8 cellular contexts compared by ENCODE assay signal in the genomic region with DNA sequence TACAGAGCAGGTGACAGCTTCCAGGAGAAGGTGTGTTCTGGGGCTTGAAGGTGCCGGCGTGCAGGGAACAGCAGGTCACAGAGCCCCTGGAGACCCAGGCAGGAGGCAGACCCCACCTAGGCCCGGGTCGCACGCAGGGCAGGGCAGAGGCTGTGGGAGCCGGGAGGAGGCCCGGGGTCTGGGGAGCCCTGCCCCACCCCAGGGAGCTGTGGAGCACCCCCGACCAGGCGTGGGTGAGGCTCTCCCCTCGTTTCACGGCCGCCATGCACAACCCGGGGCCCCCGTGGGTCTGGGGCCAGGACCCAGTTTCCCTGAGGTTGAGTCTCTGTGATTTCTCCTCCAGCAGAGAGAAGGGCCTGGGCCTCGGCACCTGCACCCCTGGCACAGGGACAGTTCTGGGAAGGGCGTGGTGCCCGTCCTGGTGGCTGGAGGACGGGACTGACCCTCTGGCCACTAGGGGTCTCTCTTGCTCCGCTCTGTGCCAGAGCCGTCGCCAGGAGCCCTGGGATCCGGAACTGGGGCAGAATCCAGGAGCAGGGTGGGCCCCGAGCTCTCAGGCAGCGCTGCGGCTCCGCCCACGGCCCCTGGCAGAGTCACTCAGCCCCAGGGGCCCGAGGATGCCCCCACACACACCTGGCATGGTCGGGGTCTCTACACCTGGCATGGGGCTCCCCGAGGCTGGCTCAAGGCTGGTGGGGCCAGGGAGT.
DNase-seq lines count a peak whose midpoint lies in the region; ATAC-seq and TF ChIP-seq lines count a peak whose summit lies in the region.

No MANE protein-coding gene starts in this region.

- TF ChIP-seq CTCF in choroid plexus epithelial cell (conservative IDR thresholded peaks at IDR 0.05; ENCODE audit: low read depth, low read length): peak; percentile 92
- TF ChIP-seq CTCF in right lobe of liver (IDR thresholded peaks at IDR 0.05): peak; percentile 94 to 96 (median 95)

- H3K27me3 ChIP-seq in right lobe of liver: no peaks in the 10 kb centered on the region

- intact Hi-C loops in right lobe of liver (cut with DNase I): loop anchor here (5.0 to 10.0 kb wide), 3 partner anchors 108 to 230 kb away; no protein-coding TSS in a partner anchor

- DNase-seq in AG08395 (ENCODE audit: low spot score): peak; percentile 92
- peak; percentile 38 to 81 for DNase-seq in NCI-H446 (lab: John Stamatoyannopoulos, UW)
- peak; percentile 72 to 78 for DNase-seq in activated CD4-positive, alpha-beta T cell treated with anti-CD3 and anti-CD28 coated beads for 4 hours
- DNase-seq in choroid plexus epithelial cell (ENCODE audit: low read depth): peak; percentile 78
- peak; percentile 84 to 85 (median 84) for DNase-seq in right lobe of liver
- DNase-seq in stimulated activated CD4-positive, alpha-beta T cell treated with anti-CD3 and anti-CD28 coated beads, TNF-alpha, amount 100 ng/mL, for 4 hours (ENCODE audit: low read depth in 3 of 3): peak; percentile 36 to 61 (median 57)

- no peak overlapping the region for H3K4me3 ChIP-seq in choroid plexus epithelial cell (ENCODE audit: low read depth, low read length)
- no peak overlapping the region for H3K4me3 ChIP-seq in right lobe of liver

- H3K4me1 ChIP-seq in right lobe of liver: peaks cover 0 to 5% (median 0%) of the 10 kb centered on the region in 4 donors

- no peak for TF ChIP-seq POLR2A in right lobe of liver (IDR thresholded peaks at IDR 0.05)

- ATAC-seq in GM18517 (IDR thresholded peaks at IDR 0.05; ENCODE audit: unreplicated experiment) (peak; percentile 78), HG03196 (IDR thresholded peaks at IDR 0.05; ENCODE audit: unreplicated experiment) (peak; percentile 51), right lobe of liver (peak; percentile 95 to 99 (median 98))

- WGBS in right lobe of liver (ENCODE audit: insufficient coverage, low coverage, low lambda C conversion rate, missing lambda C conversion rate): 0% methylated on average over 4 of the region's 30 CpGs

- no peaks in the 10 kb centered on the region for H3K36me3 ChIP-seq in right lobe of liver

- H3K9me3 ChIP-seq in right lobe of liver: no peaks in the 10 kb centered on the region

- no peak overlapping the region for H3K27ac ChIP-seq in right lobe of liver
